Comparison of ENCODE assay signal across 9 cellular contexts in genomic region chr7:44310221-44310848, GRCh38. TPM values are rescaled to one million over a fixed set of nuclear protein-coding genes. Genes with fewer than 3 reads are reported as not detected.
DNase-seq lines count a peak whose midpoint lies in the region; ATAC-seq and TF ChIP-seq lines count a peak whose summit lies in the region.
"Had no signal": no experiment of that assay in that cellular context is flagged by ENCODE, and none has a peak within 500 bp of the region (broad histone marks: within the 10 kb centered on the region; RNA-seq: fewer than 3 reads in every experiment).

No MANE protein-coding gene starts in this region.

- H3K36me3 Mint-ChIP-seq in WTC11 (no peaks in the 10 kb centered on the region), progenitor cell of endocrine pancreas (ENCODE audit: insufficient read depth) (peaks cover 2% of the 10 kb centered on the region)

- H3K4me1 Mint-ChIP-seq in WTC11 (peaks cover 4% of the 10 kb centered on the region; the same call in 1 of the 2 replicates), progenitor cell of endocrine pancreas (ENCODE audit: low read depth) (peaks cover 1% of the 10 kb centered on the region)

- no peaks in the 10 kb centered on the region for H3K36me3 ChIP-seq in ES-I3 (ENCODE audit: insufficient read depth, low read length)

- H3K4me1 ChIP-seq in ES-I3 (ENCODE audit: insufficient read depth, low read length) = no peaks in the 10 kb centered on the region

- POLR2A ChIA-PET in WTC11 (lab: Charles Lee) = no interaction called here

- CTCF ChIA-PET in WTC11 (lab: Charles Lee) = interaction anchor here (1.9 to 3.4 kb wide), 4 partner anchors 38 to 224 kb away, joined by 5 to 28 read pairs (median 10); no protein-coding TSS in a partner anchor

- intact Hi-C loops in left ventricle myocardium superior (cut with micrococcal nuclease) = no loop called here

- ATAC-seq in WTC11 (no peak), left ventricle myocardium superior (no peak), HG03135 (IDR thresholded peaks at IDR 0.05; ENCODE audit: unreplicated experiment) (no peak), GM19328 (IDR thresholded peaks at IDR 0.05; ENCODE audit: unreplicated experiment) (no peak), GM18498 (IDR thresholded peaks at IDR 0.05; ENCODE audit: unreplicated experiment) (no peak)

- peak overlapping the region; percentile 68; the same call in 1 of the 2 replicates for H3K9ac ChIP-seq in ES-I3 (ENCODE audit: low read depth, low read length)

- no peaks in the 10 kb centered on the region for H3K9me3 Mint-ChIP-seq in WTC11
- H3K9me3 Mint-ChIP-seq in progenitor cell of endocrine pancreas (ENCODE audit: low read depth) = peaks cover 2% of the 10 kb centered on the region

- H3K4me3 Mint-ChIP-seq in WTC11 (peak overlapping the region; percentile 67), progenitor cell of endocrine pancreas (ENCODE audit: low read depth) (peak overlapping the region; percentile 62)

- TF ChIP-seq CTCF in WTC11 (IDR thresholded peaks at IDR 0.05) (no peak), progenitor cell of endocrine pancreas (IDR thresholded peaks at IDR 0.05; ENCODE audit: unreplicated experiment) (no peak)

- DNase-seq in WTC11 (ENCODE audit: low spot score) = no peak
- peak; percentile 24 for DNase-seq in left ventricle myocardium superior
- no peak for DNase-seq in progenitor cell of endocrine pancreas (ENCODE audit: low spot score, unreplicated experiment)
- DNase-seq in middle frontal gyrus (ENCODE audit: extremely low spot score, low spot score) = no peak
- DNase-seq: T1000 had no signal

- H3K9me3 ChIP-seq in ES-I3 (ENCODE audit: control insufficient read depth, insufficient read depth, low read length) = no peaks in the 10 kb centered on the region

- H3K27ac Mint-ChIP-seq in WTC11 = no peak overlapping the region
- no peak overlapping the region for H3K27ac Mint-ChIP-seq in progenitor cell of endocrine pancreas

- H3K27me3 Mint-ChIP-seq in WTC11 (ENCODE audit: low read depth) (peaks cover 55% of the 10 kb centered on the region), progenitor cell of endocrine pancreas (peaks cover 45% of the 10 kb centered on the region)

TF ChIP-seq in WTC11, 78 proteins besides CTCF, POLR2A, EP300 and RAD21 (continues in another document):
- no peak for TF ChIP-seq PRRX2 (CRISPR knock-in tag; IDR thresholded peaks at IDR 0.05)
- TF ChIP-seq ZNF138 (CRISPR knock-in tag; conservative IDR thresholded peaks at IDR 0.05) = no peak
- TF ChIP-seq TEAD1 (CRISPR knock-in tag; IDR thresholded peaks at IDR 0.05) = no peak
- no peak for TF ChIP-seq JAZF1 (CRISPR knock-in tag; IDR thresholded peaks at IDR 0.05)
- TF ChIP-seq GABPB1 (CRISPR knock-in tag; IDR thresholded peaks at IDR 0.05) = no peak
- TF ChIP-seq ZNF532 (CRISPR knock-in tag; IDR thresholded peaks at IDR 0.05; ENCODE audit: borderline replicate concordance) = no peak
- TF ChIP-seq E2F5 (CRISPR knock-in tag; IDR thresholded peaks at IDR 0.05) = no peak
- TF ChIP-seq ARID4B (CRISPR knock-in tag; IDR thresholded peaks at IDR 0.05; ENCODE audit: borderline replicate concordance) = no peak
- TF ChIP-seq FOXP4 (CRISPR knock-in tag; IDR thresholded peaks at IDR 0.05) = no peak
- no peak for TF ChIP-seq KAT7 (CRISPR knock-in tag; IDR thresholded peaks at IDR 0.05; ENCODE audit: borderline replicate concordance)
- no peak for TF ChIP-seq ZBTB43 (CRISPR knock-in tag; IDR thresholded peaks at IDR 0.05)

RNA-seq across cellular contexts. Expression of gene CAMK2B, which starts 15.1 kb away (rescaled TPM):
- total RNA-seq in WTC11 (2021) = 0.41 to 0.53 TPM (median 0.44 TPM) in 3 replicates
- total RNA-seq in left ventricle myocardium superior = 98.4 TPM
- total RNA-seq in progenitor cell of endocrine pancreas = 9.3 and 12.2 TPM in 2 replicates
